In the genomic region with DNA sequence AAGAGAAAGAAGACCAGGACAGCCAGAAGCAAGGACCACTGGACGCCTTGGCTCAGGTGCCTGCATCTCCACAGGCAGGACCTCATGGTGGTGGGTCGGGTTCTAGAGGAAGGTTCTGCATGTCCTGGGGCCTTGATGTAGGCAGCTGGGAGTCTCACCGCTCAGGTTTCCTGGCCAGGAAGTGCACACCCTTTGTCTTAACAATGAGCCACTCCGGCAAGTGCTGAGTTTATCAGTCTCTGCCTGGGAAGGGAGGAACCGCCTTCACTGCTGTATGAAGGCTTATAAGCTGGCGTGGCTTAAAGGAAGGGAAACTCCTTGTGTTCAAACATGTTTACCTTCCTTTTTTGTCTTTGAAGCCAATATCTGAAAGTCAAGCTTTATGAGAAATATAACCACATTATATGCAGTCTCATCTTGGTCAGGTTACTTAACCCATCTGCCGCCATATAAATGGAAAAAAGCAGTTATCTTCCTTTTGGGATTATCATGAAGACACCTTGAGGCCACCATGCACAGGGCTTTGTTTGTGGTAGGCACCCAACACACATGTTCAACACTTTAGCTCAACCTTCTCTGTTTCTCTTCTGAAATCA, we compare ENCODE assay signal across 1 cellular context.
TF ChIP-seq lines count a peak whose summit lies in the region.

A gene with protein sequence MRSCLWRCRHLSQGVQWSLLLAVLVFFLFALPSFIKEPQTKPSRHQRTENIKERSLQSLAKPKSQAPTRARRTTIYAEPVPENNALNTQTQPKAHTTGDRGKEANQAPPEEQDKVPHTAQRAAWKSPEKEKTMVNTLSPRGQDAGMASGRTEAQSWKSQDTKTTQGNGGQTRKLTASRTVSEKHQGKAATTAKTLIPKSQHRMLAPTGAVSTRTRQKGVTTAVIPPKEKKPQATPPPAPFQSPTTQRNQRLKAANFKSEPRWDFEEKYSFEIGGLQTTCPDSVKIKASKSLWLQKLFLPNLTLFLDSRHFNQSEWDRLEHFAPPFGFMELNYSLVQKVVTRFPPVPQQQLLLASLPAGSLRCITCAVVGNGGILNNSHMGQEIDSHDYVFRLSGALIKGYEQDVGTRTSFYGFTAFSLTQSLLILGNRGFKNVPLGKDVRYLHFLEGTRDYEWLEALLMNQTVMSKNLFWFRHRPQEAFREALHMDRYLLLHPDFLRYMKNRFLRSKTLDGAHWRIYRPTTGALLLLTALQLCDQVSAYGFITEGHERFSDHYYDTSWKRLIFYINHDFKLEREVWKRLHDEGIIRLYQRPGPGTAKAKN (minus strand): TSS at position 205 of the 596 bp plus-strand sequence. CDS start 119 bp downstream, at position 86.

TF ChIP-seq in SK-N-SH, 30 proteins besides CTCF, POLR2A, EP300 and RAD21 (continued from another document):
- TF ChIP-seq, protein P1, sequence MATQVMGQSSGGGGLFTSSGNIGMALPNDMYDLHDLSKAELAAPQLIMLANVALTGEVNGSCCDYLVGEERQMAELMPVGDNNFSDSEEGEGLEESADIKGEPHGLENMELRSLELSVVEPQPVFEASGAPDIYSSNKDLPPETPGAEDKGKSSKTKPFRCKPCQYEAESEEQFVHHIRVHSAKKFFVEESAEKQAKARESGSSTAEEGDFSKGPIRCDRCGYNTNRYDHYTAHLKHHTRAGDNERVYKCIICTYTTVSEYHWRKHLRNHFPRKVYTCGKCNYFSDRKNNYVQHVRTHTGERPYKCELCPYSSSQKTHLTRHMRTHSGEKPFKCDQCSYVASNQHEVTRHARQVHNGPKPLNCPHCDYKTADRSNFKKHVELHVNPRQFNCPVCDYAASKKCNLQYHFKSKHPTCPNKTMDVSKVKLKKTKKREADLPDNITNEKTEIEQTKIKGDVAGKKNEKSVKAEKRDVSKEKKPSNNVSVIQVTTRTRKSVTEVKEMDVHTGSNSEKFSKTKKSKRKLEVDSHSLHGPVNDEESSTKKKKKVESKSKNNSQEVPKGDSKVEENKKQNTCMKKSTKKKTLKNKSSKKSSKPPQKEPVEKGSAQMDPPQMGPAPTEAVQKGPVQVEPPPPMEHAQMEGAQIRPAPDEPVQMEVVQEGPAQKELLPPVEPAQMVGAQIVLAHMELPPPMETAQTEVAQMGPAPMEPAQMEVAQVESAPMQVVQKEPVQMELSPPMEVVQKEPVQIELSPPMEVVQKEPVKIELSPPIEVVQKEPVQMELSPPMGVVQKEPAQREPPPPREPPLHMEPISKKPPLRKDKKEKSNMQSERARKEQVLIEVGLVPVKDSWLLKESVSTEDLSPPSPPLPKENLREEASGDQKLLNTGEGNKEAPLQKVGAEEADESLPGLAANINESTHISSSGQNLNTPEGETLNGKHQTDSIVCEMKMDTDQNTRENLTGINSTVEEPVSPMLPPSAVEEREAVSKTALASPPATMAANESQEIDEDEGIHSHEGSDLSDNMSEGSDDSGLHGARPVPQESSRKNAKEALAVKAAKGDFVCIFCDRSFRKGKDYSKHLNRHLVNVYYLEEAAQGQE (IDR thresholded peaks at IDR 0.05; ENCODE audit: low read depth, low read length): no peak
- TF ChIP-seq, protein P2, sequence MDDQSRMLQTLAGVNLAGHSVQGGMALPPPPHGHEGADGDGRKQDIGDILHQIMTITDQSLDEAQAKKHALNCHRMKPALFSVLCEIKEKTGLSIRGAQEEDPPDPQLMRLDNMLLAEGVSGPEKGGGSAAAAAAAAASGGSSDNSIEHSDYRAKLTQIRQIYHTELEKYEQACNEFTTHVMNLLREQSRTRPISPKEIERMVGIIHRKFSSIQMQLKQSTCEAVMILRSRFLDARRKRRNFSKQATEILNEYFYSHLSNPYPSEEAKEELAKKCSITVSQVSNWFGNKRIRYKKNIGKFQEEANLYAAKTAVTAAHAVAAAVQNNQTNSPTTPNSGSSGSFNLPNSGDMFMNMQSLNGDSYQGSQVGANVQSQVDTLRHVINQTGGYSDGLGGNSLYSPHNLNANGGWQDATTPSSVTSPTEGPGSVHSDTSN (IDR thresholded peaks at IDR 0.05): no peak
- no peak for TF ChIP-seq FOSL2 (IDR thresholded peaks at IDR 0.05; ENCODE audit: borderline replicate concordance, low read depth)
- TF ChIP-seq NRF1 (IDR thresholded peaks at IDR 0.05; ENCODE audit: low read depth, low read length): no peak
- TF ChIP-seq MEF2A (IDR thresholded peaks at IDR 0.05; ENCODE audit: borderline replicate concordance, low read depth): no peak
- TF ChIP-seq NFIC (IDR thresholded peaks at IDR 0.05; ENCODE audit: borderline replicate concordance): no peak
- TF ChIP-seq CHD2 (IDR thresholded peaks at IDR 0.05; ENCODE audit: low read length, partially characterized antibody): no peak
- TF ChIP-seq, protein P3, sequence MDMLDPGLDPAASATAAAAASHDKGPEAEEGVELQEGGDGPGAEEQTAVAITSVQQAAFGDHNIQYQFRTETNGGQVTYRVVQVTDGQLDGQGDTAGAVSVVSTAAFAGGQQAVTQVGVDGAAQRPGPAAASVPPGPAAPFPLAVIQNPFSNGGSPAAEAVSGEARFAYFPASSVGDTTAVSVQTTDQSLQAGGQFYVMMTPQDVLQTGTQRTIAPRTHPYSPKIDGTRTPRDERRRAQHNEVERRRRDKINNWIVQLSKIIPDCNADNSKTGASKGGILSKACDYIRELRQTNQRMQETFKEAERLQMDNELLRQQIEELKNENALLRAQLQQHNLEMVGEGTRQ (IDR thresholded peaks at IDR 0.05; ENCODE audit: borderline replicate concordance, low read depth, low read length): no peak
- TF ChIP-seq, protein P4, sequence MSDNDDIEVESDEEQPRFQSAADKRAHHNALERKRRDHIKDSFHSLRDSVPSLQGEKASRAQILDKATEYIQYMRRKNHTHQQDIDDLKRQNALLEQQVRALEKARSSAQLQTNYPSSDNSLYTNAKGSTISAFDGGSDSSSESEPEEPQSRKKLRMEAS (IDR thresholded peaks at IDR 0.05; ENCODE audit: low read depth): no peak
